In the genomic region with DNA sequence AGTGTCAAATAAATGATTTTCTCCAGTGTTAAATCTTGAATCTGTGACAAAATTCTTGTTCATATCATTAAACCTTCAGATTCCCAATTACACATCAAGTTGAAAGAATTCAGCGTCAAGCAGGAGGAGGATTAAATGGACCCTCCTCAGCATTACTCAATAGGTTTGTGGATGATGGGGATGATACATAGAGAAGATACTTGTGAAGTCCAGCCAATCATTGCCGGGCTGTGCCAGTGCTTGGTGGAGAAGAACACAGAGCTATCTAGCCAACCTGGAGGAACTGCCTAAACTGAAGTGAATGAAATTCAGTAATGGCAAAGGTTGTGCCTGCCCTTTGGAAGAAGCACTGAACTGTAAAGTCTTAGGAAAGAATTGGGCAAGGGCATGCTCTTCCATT, we compare ENCODE assay signal across 22 cellular contexts. TPM values are rescaled to one million over a fixed set of nuclear protein-coding genes. Genes with fewer than 3 reads are reported as not detected.
DNase-seq lines count a peak whose midpoint lies in the region; ATAC-seq and TF ChIP-seq lines count a peak whose summit lies in the region.
"Had no signal": no experiment of that assay in that cellular context is flagged by ENCODE, and none has a peak within 500 bp of the region (broad histone marks: within the 10 kb centered on the region; RNA-seq: fewer than 3 reads in every experiment).

No MANE protein-coding gene starts in this region.

- H2BK12ac ChIP-seq in mesenchymal stem cell (ENCODE audit: low read length in 2 of 2) (no peak overlapping the region), trophoblast cell (ENCODE audit: low read length) (no peak overlapping the region)

- H3K23ac ChIP-seq in mesenchymal stem cell (ENCODE audit: low read length in 2 of 2) (no peak overlapping the region), trophoblast cell (ENCODE audit: low read length) (no peak overlapping the region)

- intact Hi-C loops in right cardiac atrium (cut with DNase I): no loop called here

- no peak overlapping the region for H2BK120ac ChIP-seq in mesenchymal stem cell (ENCODE audit: low read depth, low read length)
- H2BK120ac ChIP-seq in trophoblast cell (ENCODE audit: insufficient read depth, low read length, poor library complexity): no peak overlapping the region

- peaks cover 4% of the 10 kb centered on the region for H3K4me1 ChIP-seq in mesenchymal stem cell (ENCODE audit: control insufficient read depth, insufficient read depth, low read depth, low read length)
- H3K4me1 ChIP-seq in trophoblast cell (ENCODE audit: control insufficient read depth in 1 of 2, insufficient read depth in 2 of 2, low read length in 2 of 2): peaks cover 3% of the 10 kb centered on the region in 2 experiments
- peaks cover 3% of the 10 kb centered on the region for H3K4me1 ChIP-seq in right cardiac atrium (ENCODE audit: control insufficient read depth, insufficient read depth, low read length)
- H3K4me1 ChIP-seq: BE2C had no signal

- H4K8ac ChIP-seq in mesenchymal stem cell (ENCODE audit: low read length) (no peak overlapping the region), trophoblast cell (ENCODE audit: low read depth, low read length) (no peak overlapping the region)

- H4K91ac ChIP-seq in mesenchymal stem cell (ENCODE audit: low read length) (no peak overlapping the region), trophoblast cell (ENCODE audit: low read depth, low read length) (no peak overlapping the region)

- H3K14ac ChIP-seq in mesenchymal stem cell (ENCODE audit: low read length in 2 of 2) (no peak overlapping the region), trophoblast cell (ENCODE audit: low read length) (no peak overlapping the region)

- H2AFZ ChIP-seq in mesenchymal stem cell (ENCODE audit: low read depth, low read length): no peak overlapping the region
- H2AFZ ChIP-seq in trophoblast cell (ENCODE audit: insufficient read depth, low read length, poor library complexity): no peak overlapping the region

- H2AK5ac ChIP-seq in mesenchymal stem cell (ENCODE audit: low read length, severe bottlenecking) (peak overlapping the region; percentile 87), trophoblast cell (ENCODE audit: low read length) (no peak overlapping the region)

- H2BK5ac ChIP-seq in mesenchymal stem cell (ENCODE audit: low read depth, low read length, poor library complexity, severe bottlenecking) (no peak overlapping the region), trophoblast cell (ENCODE audit: low read depth, low read length, poor library complexity) (no peak overlapping the region)

- H3K9ac ChIP-seq in mesenchymal stem cell (ENCODE audit: low read length): no peak overlapping the region
- peak overlapping the region; percentile 23 for H3K9ac ChIP-seq in trophoblast cell (ENCODE audit: low read length)
- H3K9ac ChIP-seq: BLaER1 treated with 17β-estradiol and CSF1 and Interleukin-3, amounts not matched to agents 10 nM and 100 nM had no signal

- H3K27me3 ChIP-seq in mesenchymal stem cell (ENCODE audit: control insufficient read depth in 1 of 2, insufficient read depth in 1 of 2, low read length in 2 of 2) (peaks cover 0 to 4% of the 10 kb centered on the region in 2 experiments), trophoblast cell (ENCODE audit: insufficient read depth, low read length) (no peaks in the 10 kb centered on the region), right cardiac atrium (ENCODE audit: control insufficient read depth, insufficient read depth) (no peaks in the 10 kb centered on the region)
- H3K27me3 ChIP-seq: BE2C; BLaER1 treated with 17β-estradiol and CSF1 and Interleukin-3, amounts not matched to agents 10 nM and 100 nM had no signal

- no peak overlapping the region for H3K4ac ChIP-seq in mesenchymal stem cell (ENCODE audit: low read depth in 1 of 2, low read length in 2 of 2)
- H3K4ac ChIP-seq in trophoblast cell (ENCODE audit: low read depth, low read length): no peak overlapping the region

- H3K4me3 ChIP-seq in mesenchymal stem cell (ENCODE audit: insufficient read depth in 1 of 2, low read depth in 1 of 2, low read length in 2 of 2) (no peak overlapping the region), trophoblast cell (ENCODE audit: low read depth, low read length) (no peak overlapping the region), foreskin fibroblast (ENCODE audit: low read depth in 1 of 2, low read length in 2 of 2) (no peak overlapping the region), right cardiac atrium (ENCODE audit: low read length) (no peak overlapping the region)
- H3K4me3 ChIP-seq: A549; BLaER1 treated with 17β-estradiol and CSF1 and Interleukin-3, amounts not matched to agents 10 nM and 100 nM; GM12878 had no signal

- H3K4me2 ChIP-seq in mesenchymal stem cell (ENCODE audit: low read length, poor library complexity, severe bottlenecking) (no peak overlapping the region), trophoblast cell (ENCODE audit: low read length) (no peak overlapping the region)
- H3K4me2 ChIP-seq: A549; BLaER1 treated with 17β-estradiol and CSF1 and Interleukin-3, amounts not matched to agents 10 nM and 100 nM had no signal

- ATAC-seq in right cardiac atrium: no peak
- ATAC-seq: A549, GM12878, HCT116 had no signal

- DNase-seq in NCI-H226 (peak; percentile 32), mesenchymal stem cell (no peak), trophoblast cell (no peak), foreskin fibroblast (no peak), right cardiac atrium (no peak)
- DNase-seq in stimulated activated CD8-positive, alpha-beta memory T cell treated with anti-CD3 and anti-CD28 coated beads, Interleukin-4, amount 100 ng/mL, for 48 hours: no peak
- DNase-seq: 8988T; ACHN; AML-193; BE2C; CD4-positive, alpha-beta T cell; CD8-positive, alpha-beta memory T cell; DMS 273 treated with DMSO at 0.1 percent for 48 hours; DMS79; EL; GDM1; H9 had no signal

- no peak overlapping the region for H2BK15ac ChIP-seq in mesenchymal stem cell (ENCODE audit: low read depth, poor library complexity, severe bottlenecking)

- H3K18ac ChIP-seq in mesenchymal stem cell (ENCODE audit: low read depth in 1 of 2, low read length in 2 of 2): no peak overlapping the region
- no peak overlapping the region for H3K18ac ChIP-seq in trophoblast cell (ENCODE audit: low read length)

- peaks cover 8% of the 10 kb centered on the region for H3K79me2 ChIP-seq in trophoblast cell (ENCODE audit: control insufficient read depth, insufficient read depth, low read length, poor library complexity)

- H3K9me3 ChIP-seq in mesenchymal stem cell (ENCODE audit: control insufficient read depth, low read length) (no peaks in the 10 kb centered on the region), trophoblast cell (ENCODE audit: insufficient read depth, low read depth, low read length) (no peaks in the 10 kb centered on the region), right cardiac atrium (ENCODE audit: control insufficient read depth, low read length) (no peaks in the 10 kb centered on the region)
- H3K9me3 ChIP-seq: BE2C had no signal

- WGBS in mesenchymal stem cell: 98% methylated on average over 2 of the region's 2 CpGs
- WGBS in trophoblast cell (ENCODE audit: extremely low coverage, insufficient coverage, insufficient read length): no CpG with 5 or more reads among the region's 2 CpGs
- WGBS in right cardiac atrium: 81% methylated on average over 2 of the region's 2 CpGs

- H3K36me3 ChIP-seq in mesenchymal stem cell (ENCODE audit: control insufficient read depth in 1 of 2, insufficient read depth in 2 of 2, low read depth in 1 of 2, low read length in 2 of 2) (no peaks in the 10 kb centered on the region), trophoblast cell (ENCODE audit: control insufficient read depth in 1 of 2, insufficient read depth in 2 of 2, low read length in 2 of 2) (no peaks in the 10 kb centered on the region)
- H3K36me3 ChIP-seq: BE2C; BLaER1 treated with 17β-estradiol and CSF1 and Interleukin-3, amounts not matched to agents 10 nM and 100 nM had no signal

- no peak for TF ChIP-seq CTCF in foreskin fibroblast (IDR thresholded peaks at IDR 0.05; ENCODE audit: low read depth, low read length)

- peaks cover 2% of the 10 kb centered on the region for H3K79me1 ChIP-seq in mesenchymal stem cell (replicated peaks; ENCODE audit: low read length, poor library complexity, severe bottlenecking)
- H3K79me1 ChIP-seq in trophoblast cell (ENCODE audit: low read length): peaks cover 9% of the 10 kb centered on the region

- no peak overlapping the region for H4K12ac ChIP-seq in trophoblast cell (ENCODE audit: low read depth, low read length)

- H3K27ac ChIP-seq in mesenchymal stem cell (ENCODE audit: low read length, poor library complexity, severe bottlenecking) (no peak overlapping the region), trophoblast cell (ENCODE audit: low read depth, low read length) (no peak overlapping the region), right cardiac atrium (ENCODE audit: low read length) (no peak overlapping the region)
- H3K27ac ChIP-seq: A549; BLaER1 treated with 17β-estradiol and CSF1 and Interleukin-3, amounts not matched to agents 10 nM and 100 nM had no signal

RNA-seq across cellular contexts. Expression of gene PRICKLE2, which starts 47.0 kb away (rescaled TPM):
- polyA plus RNA-seq in mesenchymal stem cell (2013, experiment 1 of 2): 17.0 TPM
- 16.9 TPM for polyA plus RNA-seq in mesenchymal stem cell (2013, experiment 2 of 2)
- polyA plus RNA-seq in trophoblast cell (2013): 24.6 and 25.1 TPM in 2 replicates
- total RNA-seq in right cardiac atrium: 10 to 100 TPM; 10.6 to 15.2 (median 11.8) TPM
- 2.3 TPM for polyA plus RNA-seq in right cardiac atrium
- total RNA-seq: CD4-positive, alpha-beta T cell; CD8-positive, alpha-beta memory T cell had no signal
- polyA plus RNA-seq: CD14-positive monocyte; CD8-positive, alpha-beta memory T cell had no signal
